ENCODE assay signal across 7 cellular contexts in genomic region chr1:43365678-43366077, GRCh38. TPM values are rescaled to one million over a fixed set of nuclear protein-coding genes. Genes with fewer than 3 reads are reported as not detected.
DNase-seq lines count a peak whose midpoint lies in the region; FAIRE-seq and TF ChIP-seq lines count a peak whose summit lies in the region.
"Had no signal": no experiment of that assay in that cellular context is flagged by ENCODE, and none has a peak within 500 bp of the region (broad histone marks: within the 10 kb centered on the region; RNA-seq: fewer than 3 reads in every experiment).

No MANE protein-coding gene starts in this region.

- H3K27ac ChIP-seq in OCI-LY1 (ENCODE audit: low read depth, low read length, poor library complexity, severe bottlenecking) (no peak overlapping the region), cingulate gyrus (ENCODE audit: low read depth, low read length) (peak overlapping the region; percentile 89), small intestine (ENCODE audit: low read depth in 1 of 2, low read length in 1 of 2) (peak overlapping the region; percentile 96 to 97)

- H3K4me3 ChIP-seq in OCI-LY1 (ENCODE audit: low read depth, low read length, poor library complexity, severe bottlenecking), result peak overlapping the region; percentile 85
- peak overlapping the region in 1 of 2 donors; percentile 58 for H3K4me3 ChIP-seq in small intestine (ENCODE audit: low read depth in 1 of 2, low read length in 2 of 2)

- H3K9me3 ChIP-seq in OCI-LY1 (ENCODE audit: low read length) (no peaks in the 10 kb centered on the region), small intestine (ENCODE audit: control insufficient read depth, low read depth) (no peaks in the 10 kb centered on the region)

- no peaks in the 10 kb centered on the region for H3K9me2 ChIP-seq in OCI-LY1 (ENCODE audit: low read depth, low read length)

- DNase-seq in small intestine (no peak), NCI-H2227 (lab: John Stamatoyannopoulos, UW; ENCODE audit: unreplicated experiment) (no peak), SKM-1 (lab: John Stamatoyannopoulos, UW; ENCODE audit: unreplicated experiment) (no peak), pons (ENCODE audit: low spot score) (no peak)

- peaks cover 34% of the 10 kb centered on the region for H3K4me1 ChIP-seq in OCI-LY1 (ENCODE audit: insufficient read depth, low read length, severe bottlenecking)
- H3K4me1 ChIP-seq in small intestine (ENCODE audit: control insufficient read depth in 2 of 2, insufficient read depth in 1 of 2, low read depth in 1 of 2, low read length in 1 of 2), result peaks cover 0 to 10% of the 10 kb centered on the region in 2 donors

- peak overlapping the region; percentile 81 for H3K4me2 ChIP-seq in OCI-LY1 (ENCODE audit: low read length)

- H2AFZ ChIP-seq in OCI-LY1 (ENCODE audit: low read length), result no peak overlapping the region

- H3K9ac ChIP-seq in OCI-LY1 (ENCODE audit: low read length), result peak overlapping the region; percentile 88; the same call in 1 of the 2 replicates

- no peak for FAIRE-seq in small intestine (lab: Jason Lieb, UNC)
- FAIRE-seq: colon had no signal

- H3K27me3 ChIP-seq in OCI-LY1 (ENCODE audit: insufficient read depth, low read length), result no peaks in the 10 kb centered on the region
- no peaks in the 10 kb centered on the region for H3K27me3 ChIP-seq in small intestine (ENCODE audit: control insufficient read depth in 2 of 2, insufficient read depth in 2 of 2, low read length in 2 of 2)

- peaks cover 4% of the 10 kb centered on the region; the same call in 1 of the 2 replicates for H3F3A ChIP-seq in OCI-LY1 (ENCODE audit: insufficient read depth, low read length)

- H3K79me2 ChIP-seq in OCI-LY1 (ENCODE audit: insufficient read depth, low read length), result no peaks in the 10 kb centered on the region

- H3K36me3 ChIP-seq in OCI-LY1 (ENCODE audit: insufficient read depth, low read length) (peaks cover 49% of the 10 kb centered on the region), small intestine (ENCODE audit: control insufficient read depth in 2 of 2, insufficient read depth in 2 of 2, low read length in 2 of 2) (peaks cover 4 to 17% of the 10 kb centered on the region in 2 donors)

- no peaks in the 10 kb centered on the region for H4K20me1 ChIP-seq in OCI-LY1 (ENCODE audit: insufficient read depth, low read length)

- 63 to 78% (median 66%) methylated on average over 2 of the region's 2 CpGs for WGBS in small intestine, 3 donors

- no peak for TF ChIP-seq CTCF in OCI-LY1 (IDR thresholded peaks at IDR 0.05; ENCODE audit: low read length)

RNA-seq across cellular contexts. Expression of gene ELOVL1, which starts 2.1 kb away (rescaled TPM):
- 100 to 1,000 TPM in 1 of 3 donors, 10 to 100 TPM in 2; 60.6 to 105 (median 64.6) TPM for polyA plus RNA-seq in small intestine

RNA-seq across cellular contexts. Expression of gene CDC20, which starts 6.9 kb away (rescaled TPM):
- polyA plus RNA-seq in small intestine, result 10 to 100 TPM in 1 of 3 donors, 1 to 10 TPM in 2; 3.8 to 62.2 (median 6.3) TPM

RNA-seq across cellular contexts. Expression of gene MED8, which starts 23.9 kb away (rescaled TPM):
- polyA plus RNA-seq in small intestine, result 10 to 100 TPM; 36.6 to 40.3 (median 38.9) TPM

RNA-seq across cellular contexts. Expression of gene SZT2, which starts 24.0 kb away (rescaled TPM):
- polyA plus RNA-seq in small intestine, result 10 to 100 TPM in 2 of 3 donors, 1 to 10 TPM in 1; 8.9 to 21.5 (median 16.5) TPM

RNA-seq across cellular contexts. Expression of gene MPL, which starts 28.1 kb away (rescaled TPM):
- not detected for polyA plus RNA-seq in small intestine
